19 cellular contexts compared by ENCODE assay signal in genomic region chr3:39443530-39443929, GRCh38. TPM values are rescaled to one million over a fixed set of nuclear protein-coding genes. Genes with fewer than 3 reads are reported as not detected.
DNase-seq lines count a peak whose midpoint lies in the region; ATAC-seq and TF ChIP-seq lines count a peak whose summit lies in the region.
"Had no signal": no experiment of that assay in that cellular context is flagged by ENCODE, and none has a peak within 500 bp of the region (broad histone marks: within the 10 kb centered on the region; RNA-seq: fewer than 3 reads in every experiment).

No MANE protein-coding gene starts in this region.

- H3K36me3 Mint-ChIP-seq in activated CD4-positive, alpha-beta memory T cell treated with anti-CD3 and anti-CD28 coated beads for 36 hours: no peaks in the 10 kb centered on the region

- H3K9me3 ChIP-seq in HCT116 (ENCODE audit: control insufficient read depth in 1 of 2, insufficient read depth in 1 of 2, low read depth in 1 of 2, low read length in 2 of 2): no peaks in the 10 kb centered on the region
- H3K9me3 ChIP-seq in vagina: no peaks in the 10 kb centered on the region
- H3K9me3 ChIP-seq: suprapubic skin had no signal

- CTCF ChIA-PET in HCT116 (lab: Charles Lee): interaction anchor here (1.4 kb wide), 1 partner anchor 13 kb away, joined by 3 read pairs; no protein-coding TSS in a partner anchor
- CTCF ChIA-PET in activated CD4-positive, alpha-beta memory T cell treated with anti-CD3 and anti-CD28 coated beads for 36 hours (lab: Charles Lee): interaction anchor here (0.7 kb wide), 1 partner anchor 54 kb away, joined by 3 read pairs; no protein-coding TSS in a partner anchor

- no peak overlapping the region for H3K27ac Mint-ChIP-seq in activated CD4-positive, alpha-beta memory T cell treated with anti-CD3 and anti-CD28 coated beads for 36 hours
- H3K27ac Mint-ChIP-seq: T-helper 17 cell had no signal

- H3K27me3 ChIP-seq in HCT116 (ENCODE audit: insufficient read depth, low read length) (no peaks in the 10 kb centered on the region), brain microvascular endothelial cell (replicated peaks) (no peaks in the 10 kb centered on the region), vagina (no peaks in the 10 kb centered on the region)
- H3K27me3 ChIP-seq: suprapubic skin had no signal

- H3K4me1 ChIP-seq in HCT116 (ENCODE audit: control insufficient read depth in 1 of 2, insufficient read depth in 2 of 2, low read length in 2 of 2) (0 out of 4 replicates have a peak, but pooled peaks cover 0 to 2% of the 10 kb centered on the region in 2 experiments), vagina (no peaks in the 10 kb centered on the region)

- no TSS peak for BruUV-seq in HCT116 (replicated peaks; lab: Mats Ljungman, UMichigan)

- TF ChIP-seq POLR2A in HCT116 (IDR thresholded peaks at IDR 0.05; ENCODE audit: borderline replicate concordance, extremely low read depth, insufficient read depth, insufficient read length) (no peak), vagina (IDR thresholded peaks at IDR 0.05) (no peak)

- intact Hi-C loops in HCT116 (cut with micrococcal nuclease): no loop called here
- intact Hi-C loops in activated CD4-positive, alpha-beta memory T cell treated with anti-CD3 and anti-CD28 coated beads for 36 hours (cut with micrococcal nuclease): no loop called here
- intact Hi-C loops in vagina (cut with DNase I): no loop called here

- RAD21 ChIA-PET in HCT116 (lab: Charles Lee; ENCODE audit: low non-redundant PET in 1 of 2, low total read pairs in 2 of 2, uncharacterized antibody in 2 of 2, unreplicated experiment in 2 of 2): no interaction called here

- no peaks in the 10 kb centered on the region for H3K9me3 Mint-ChIP-seq in activated CD4-positive, alpha-beta memory T cell treated with anti-CD3 and anti-CD28 coated beads for 36 hours

- H4K20me1 ChIP-seq in HCT116 (ENCODE audit: insufficient read depth): no peaks in the 10 kb centered on the region

- peaks cover 2% of the 10 kb centered on the region for H3K27me3 Mint-ChIP-seq in activated CD4-positive, alpha-beta memory T cell treated with anti-CD3 and anti-CD28 coated beads for 36 hours

- POLR2A ChIA-PET in HCT116 (lab: Charles Lee): no interaction called here
- POLR2A ChIA-PET in activated CD4-positive, alpha-beta memory T cell treated with anti-CD3 and anti-CD28 coated beads for 36 hours (lab: Charles Lee): no interaction called here

- in situ Hi-C loops in ACHN (cut with HindIII; ENCODE audit: low pct_ligation_motif_present, low pct_unique_long_range_greater_than_20kb, low sequenced_read_pairs): no loop called here
- in situ Hi-C loops in brain microvascular endothelial cell (cut with HindIII; ENCODE audit: low pct_ligation_motif_present, low sequenced_read_pairs): no loop called here

- H3K79me2 ChIP-seq in HCT116 (ENCODE audit: insufficient read depth, low read length): no peaks in the 10 kb centered on the region

- H2AFZ ChIP-seq in HCT116 (ENCODE audit: low read depth, low read length, poor library complexity, severe bottlenecking): no peak overlapping the region

- ATAC-seq in HCT116 (peak; percentile 63), HG02759 (IDR thresholded peaks at IDR 0.05; ENCODE audit: unreplicated experiment) (no peak)
- ATAC-seq: left ventricle myocardium superior, T-helper 17 cell had no signal

- no peak overlapping the region for H3K4me3 Mint-ChIP-seq in activated CD4-positive, alpha-beta memory T cell treated with anti-CD3 and anti-CD28 coated beads for 36 hours
- H3K4me3 Mint-ChIP-seq: T-helper 17 cell had no signal

- TF ChIP-seq CTCF in HCT116 (IDR thresholded peaks at IDR 0.05 in 2 of 3, conservative IDR thresholded peaks at IDR 0.05 in 1 of 3; ENCODE audit: borderline replicate concordance in 1 of 3, insufficient read depth in 1 of 3, low read depth in 2 of 3, low read length in 2 of 3) (peak; percentile 19 to 30 (median 24); a peak in 3 of 6 replicates), brain microvascular endothelial cell (IDR thresholded peaks at IDR 0.05; ENCODE audit: low read depth, low read length, missing control alignments) (peak; percentile 26), vagina (IDR thresholded peaks at IDR 0.05) (no peak)

- H3K4me2 ChIP-seq in HCT116 (ENCODE audit: low read length): no peak overlapping the region

- H3K4me1 Mint-ChIP-seq in activated CD4-positive, alpha-beta memory T cell treated with anti-CD3 and anti-CD28 coated beads for 36 hours (ENCODE audit: low read depth): peaks cover 4% of the 10 kb centered on the region

- H3K36me3 ChIP-seq in HCT116 (ENCODE audit: control insufficient read depth in 1 of 2, insufficient read depth in 2 of 2, low read length in 2 of 2): no peaks in the 10 kb centered on the region
- H3K36me3 ChIP-seq in brain microvascular endothelial cell (replicated peaks): no peaks in the 10 kb centered on the region
- no peaks in the 10 kb centered on the region for H3K36me3 ChIP-seq in vagina
- H3K36me3 ChIP-seq: suprapubic skin had no signal

- H3K27ac ChIP-seq in HCT116 (ENCODE audit: low read depth, low read length) (no peak overlapping the region), brain microvascular endothelial cell (no peak overlapping the region), vagina (no peak overlapping the region)
- H3K27ac ChIP-seq: suprapubic skin had no signal

- no peaks in the 10 kb centered on the region for H3K9me2 ChIP-seq in HCT116 (ENCODE audit: insufficient read depth)

- TF ChIP-seq RAD21 in HCT116 (IDR thresholded peaks at IDR 0.05; ENCODE audit: low read depth): peak; percentile 38; the same call in 1 of the 2 replicates

- H3K9ac ChIP-seq in HCT116 (ENCODE audit: low read length): no peak overlapping the region

- DNase-seq in ACHN (peak; percentile 10), HCT116 (ENCODE audit: low read depth, low spot score) (no peak), brain microvascular endothelial cell (no peak), iPS DF 4.7 (ENCODE audit: extremely low read depth, low spot score) (peak; percentile 16), vagina (ENCODE audit: extremely low spot score in 2 of 2) (no peak)
- no peak for DNase-seq in activated CD4-positive, CD25-positive, alpha-beta regulatory T cell treated with anti-CD3 and anti-CD28 coated beads, Interleukin-2, amount 50 U/mL, for 72 hours
- no peak for DNase-seq in activated CD4-positive, alpha-beta memory T cell treated with anti-CD3 and anti-CD28 coated beads for 36 hours
- DNase-seq: activated CD4-positive, alpha-beta T cell treated with anti-CD3 and anti-CD28 coated beads for 1 hour; activated CD8-positive, alpha-beta memory T cell treated with anti-CD3 and anti-CD28 coated beads, Interleukin-2, amount 50 U/mL, for 4 hours; activated naive CD4-positive, alpha-beta T cell; hypothalamus; left ventricle myocardium superior; NCI-H2107; occipital lobe; SHP77 treated with DMSO at 0.1 percent for 48 hours; stimulated activated CD4-positive, alpha-beta T cell treated with anti-CD3 and anti-CD28 coated beads, Interleukin-4, amount 100 ng/mL, for 1 hour; T-helper 17 cell had no signal

- no peak overlapping the region for H3K4me3 ChIP-seq in HCT116 (replicated peaks in 1 of 2; ENCODE audit: low read depth in 1 of 2, low read length in 2 of 2)
- H3K4me3 ChIP-seq in brain microvascular endothelial cell (ENCODE audit: low read depth, low read length): no peak overlapping the region
- no peak overlapping the region for H3K4me3 ChIP-seq in vagina
- H3K4me3 ChIP-seq: suprapubic skin had no signal

TF ChIP-seq in HCT116, 20 proteins besides CTCF, POLR2A, EP300 and RAD21 (continues in another document):
- no peak for TF ChIP-seq EZH2phosphoT487 (IDR thresholded peaks at IDR 0.05; ENCODE audit: borderline replicate concordance)
- no peak for TF ChIP-seq CEBPB (IDR thresholded peaks at IDR 0.05; ENCODE audit: low read depth)
- no peak for TF ChIP-seq MAX (IDR thresholded peaks at IDR 0.05)
- TF ChIP-seq REST (IDR thresholded peaks at IDR 0.05; ENCODE audit: low read depth): no peak
- TF ChIP-seq ATF3 (IDR thresholded peaks at IDR 0.05): no peak
- no peak for TF ChIP-seq YY1 (IDR thresholded peaks at IDR 0.05; ENCODE audit: extremely low read depth, insufficient replicate concordance, low read depth, low read length)
- TF ChIP-seq SRF (IDR thresholded peaks at IDR 0.05; ENCODE audit: low read depth): no peak

RNA-seq across cellular contexts. Expression of gene MOBP, which starts 23.9 kb away (rescaled TPM):
- total RNA-seq in HCT116 (2021; ENCODE audit: unreplicated experiment) (not detected), vagina (not detected)
- not detected in 2 replicates for polyA plus RNA-seq in HCT116 (2012)
- not detected for total RNA-seq in activated CD4-positive, alpha-beta memory T cell treated with anti-CD3 and anti-CD28 coated beads for 36 hours
- total RNA-seq: left ventricle myocardium superior, suprapubic skin, T-helper 17 cell had no signal

RNA-seq across cellular contexts. Expression of gene RPSA, which starts 37.0 kb away (rescaled TPM):
- total RNA-seq in HCT116 (2021; ENCODE audit: unreplicated experiment) (2,486 TPM), vagina (1,049 TPM)
- 3,310 and 3,338 TPM in 2 replicates for polyA plus RNA-seq in HCT116 (2012)
- 1,000 to 10,000 TPM; 2,627 to 2,738 TPM for total RNA-seq in activated CD4-positive, alpha-beta memory T cell treated with anti-CD3 and anti-CD28 coated beads for 36 hours

Comparison
In these comparisons a context has a peak if more than half of its experiments do, and no peak if none do; other contexts are left out.
1. DNase-seq: peak in ACHN (single experiment) and iPS DF 4.7 (single experiment); none in HCT116 (single experiment), brain microvascular endothelial cell (single experiment), activated CD4-positive, CD25-positive, alpha-beta regulatory T cell treated with anti-CD3 and anti-CD28 coated beads, Interleukin-2, amount 50 U/mL, for 72 hours (single experiment), activated CD4-positive, alpha-beta memory T cell treated with anti-CD3 and anti-CD28 coated beads for 36 hours (single experiment) and vagina (0 of 2).
2. CTCF ChIP-seq: peak in HCT116 (3 of 3) and brain microvascular endothelial cell (single experiment); none in vagina (0 of 3).